In genomic region chr16:66510711-66511614, GRCh38 we compare ENCODE assay signal across 11 cellular contexts. TPM values are rescaled to one million over a fixed set of nuclear protein-coding genes. Genes with fewer than 3 reads are reported as not detected.
DNase-seq lines count a peak whose midpoint lies in the region; ATAC-seq, FAIRE-seq and TF ChIP-seq lines count a peak whose summit lies in the region.
"Had no signal": no experiment of that assay in that cellular context is flagged by ENCODE, and none has a peak within 500 bp of the region (broad histone marks: within the 10 kb centered on the region; RNA-seq: fewer than 3 reads in every experiment).

No MANE protein-coding gene starts in this region.

- DNase-seq in astrocyte (ENCODE audit: low read depth) (no peak), HepG2 (ENCODE audit: low spot score) (no peak), GM10266 (ENCODE audit: extremely low spot score) (no peak), RPMI8226 (no peak)
- no peak for DNase-seq in stimulated activated CD4-positive, alpha-beta T cell treated with anti-CD3 and anti-CD28 coated beads, Interleukin-2, amount 100 ng/mL, for 24 hours
- DNase-seq: activated gamma-delta T cell treated with Interleukin-2 at 50 U/mL for 16 hours, NCI-H2171 treated with DMSO at 0.1 percent for 48 hours had no signal

- no peak overlapping the region for H3K27ac Mint-ChIP-seq in astrocyte (ENCODE audit: unreplicated experiment)

- BruUV-seq in HepG2 (replicated peaks; lab: Mats Ljungman, UMichigan), result no TSS peak

- POLR2A ChIA-PET in HepG2 (lab: Yijun Ruan, JAX), result interaction anchor here (1.2 to 2.2 kb wide), 2 partner anchors 41 to 77 kb away, joined by 3 to 10 read pairs; partner anchors contain the start of gene CKLF

- H4K20me1 ChIP-seq in astrocyte (ENCODE audit: insufficient read depth, low read length), result no peaks in the 10 kb centered on the region
- H4K20me1 ChIP-seq in HepG2 (ENCODE audit: insufficient read depth, low read length), result no peaks in the 10 kb centered on the region

- H3K9me3 ChIP-seq in HUES48 (ENCODE audit: control insufficient read depth, insufficient read depth, low read length), result no peaks in the 10 kb centered on the region
- no peaks in the 10 kb centered on the region for H3K9me3 ChIP-seq in astrocyte (ENCODE audit: insufficient read depth, low read depth, low read length)
- H3K9me3 ChIP-seq in HepG2 (ENCODE audit: low read length), result no peaks in the 10 kb centered on the region
- H3K9me3 ChIP-seq in stomach smooth muscle (ENCODE audit: control insufficient read depth in 2 of 2, low read length in 2 of 2), result no peaks in the 10 kb centered on the region
- H3K9me3 ChIP-seq: mucosa of descending colon had no signal

- H3K36me3 ChIP-seq in HUES48 (ENCODE audit: control insufficient read depth, insufficient read depth, low read length), result no peaks in the 10 kb centered on the region
- H3K36me3 ChIP-seq in astrocyte (ENCODE audit: insufficient read depth, low read length), result no peaks in the 10 kb centered on the region
- peaks cover 3 to 5% of the 10 kb centered on the region in 2 experiments; a peak in 4 of 5 replicates for H3K36me3 ChIP-seq in HepG2 (replicated peaks in 1 of 2; ENCODE audit: control insufficient read depth in 1 of 2, insufficient read depth in 2 of 2, low read length in 2 of 2)
- peaks cover 16 to 23% of the 10 kb centered on the region in 2 donors for H3K36me3 ChIP-seq in stomach smooth muscle (ENCODE audit: control insufficient read depth in 2 of 2, insufficient read depth in 2 of 2, low read length in 2 of 2)

- no peak for TF ChIP-seq POLR2A in HepG2 (IDR thresholded peaks at IDR 0.05; ENCODE audit: insufficient read depth in 1 of 2, low read depth in 2 of 2, low read length in 2 of 2)

- TF ChIP-seq EP300 in HepG2 (IDR thresholded peaks at IDR 0.05; ENCODE audit: low read depth in 2 of 2, low read length in 2 of 2) (no peak), HepG2 (CRISPR knock-in tag; IDR thresholded peaks at IDR 0.05; ENCODE audit: borderline replicate concordance) (no peak)

- H3K27me3 ChIP-seq in HUES48 (ENCODE audit: control insufficient read depth, insufficient read depth, low read length) (no peaks in the 10 kb centered on the region), astrocyte (ENCODE audit: insufficient read depth, low read length) (no peaks in the 10 kb centered on the region), HepG2 (ENCODE audit: control insufficient read depth in 1 of 2, insufficient read depth in 2 of 2, low read length in 2 of 2) (no peaks in the 10 kb centered on the region), stomach smooth muscle (ENCODE audit: control insufficient read depth in 1 of 2, insufficient read depth in 2 of 2, low read length in 2 of 2) (no peaks in the 10 kb centered on the region)

- H3K4me3 ChIP-seq in HUES48 (ENCODE audit: low read depth, low read length) (no peak overlapping the region), astrocyte (ENCODE audit: insufficient read depth, low read depth, low read length) (no peak overlapping the region), HepG2 (replicated peaks in 1 of 3; ENCODE audit: insufficient read depth in 1 of 3, low read depth in 2 of 3, low read length in 3 of 3) (no peak overlapping the region), stomach smooth muscle (ENCODE audit: low read length in 2 of 2) (no peak overlapping the region)
- H3K4me3 ChIP-seq: mucosa of descending colon had no signal

- TF ChIP-seq CTCF in astrocyte (IDR thresholded peaks at IDR 0.05; ENCODE audit: insufficient read depth, low read depth, low read length) (no peak), HepG2 (CRISPR knock-in tag; IDR thresholded peaks at IDR 0.05) (no peak), GM10266 (IDR thresholded peaks at IDR 0.05; ENCODE audit: control insufficient read depth, insufficient read depth, low read depth, missing control alignments) (no peak)

- peak overlapping the region; percentile 93 for H3K27ac ChIP-seq in HUES48 (ENCODE audit: low read depth, low read length)
- H3K27ac ChIP-seq in astrocyte (ENCODE audit: low read depth, low read length), result peak overlapping the region; percentile 70
- no peak overlapping the region for H3K27ac ChIP-seq in HepG2 (ENCODE audit: extremely low read length, insufficient read depth, low read length)
- peak overlapping the region; percentile 18 for H3K27ac ChIP-seq in stomach smooth muscle (ENCODE audit: low read length)

- no peaks in the 10 kb centered on the region for H3K9me3 Mint-ChIP-seq in astrocyte (ENCODE audit: unreplicated experiment)

- intact Hi-C loops in HepG2 (cut with micrococcal nuclease; ENCODE audit: unreplicated experiment), result no loop called here

- no peak for TF ChIP-seq RAD21 in HepG2 (CRISPR knock-in tag; IDR thresholded peaks at IDR 0.05)

- CTCF ChIA-PET in HepG2 (lab: Yijun Ruan, JAX; ENCODE audit: low intra/inter-chr PET ratio, low total read pairs), result no interaction called here

- H3K4me1 Mint-ChIP-seq in astrocyte (ENCODE audit: low read depth, unreplicated experiment), result peaks cover 22% of the 10 kb centered on the region

- in situ Hi-C loops in HepG2 (cut with HindIII; ENCODE audit: extremely low pct_ligation_motif_present, low pct_unique_long_range_greater_than_20kb), result no loop called here

- FAIRE-seq in astrocyte (lab: Jason Lieb, UNC) (no peak), HepG2 (lab: Jason Lieb, UNC) (no peak)

- H3K4me1 ChIP-seq in HUES48 (ENCODE audit: control insufficient read depth, insufficient read depth, low read length), result peaks cover 34% of the 10 kb centered on the region
- H3K4me1 ChIP-seq in astrocyte (ENCODE audit: insufficient read depth, low read length), result peaks cover 45% of the 10 kb centered on the region
- peaks cover 40% of the 10 kb centered on the region for H3K4me1 ChIP-seq in HepG2 (ENCODE audit: insufficient read depth, low read length)
- peaks cover 29% of the 10 kb centered on the region for H3K4me1 ChIP-seq in stomach smooth muscle (ENCODE audit: control insufficient read depth, insufficient read depth, low read length)

- H3K79me2 ChIP-seq in astrocyte (ENCODE audit: insufficient read depth, low read length) (no peaks in the 10 kb centered on the region), HepG2 (ENCODE audit: insufficient read depth, low read length) (no peaks in the 10 kb centered on the region)

- H3K4me3 Mint-ChIP-seq in astrocyte (ENCODE audit: unreplicated experiment), result no peak overlapping the region

- H3K4me2 ChIP-seq in astrocyte (ENCODE audit: low read length), result peak overlapping the region; percentile 72
- no peak overlapping the region for H3K4me2 ChIP-seq in HepG2 (ENCODE audit: low read depth, low read length)

- H2AFZ ChIP-seq in astrocyte (ENCODE audit: low read depth, low read length) (no peak overlapping the region), HepG2 (ENCODE audit: low read length) (no peak overlapping the region)

- no peak for ATAC-seq in HepG2
- no peak for ATAC-seq in HG02610 (IDR thresholded peaks at IDR 0.05; ENCODE audit: unreplicated experiment)
- ATAC-seq: mucosa of descending colon had no signal

- 0 out of 2 replicates have a peak overlapping the region, but pooled peaks have one; percentile 16 for H3K9ac ChIP-seq in HUES48 (ENCODE audit: low read depth, low read length)
- H3K9ac ChIP-seq in astrocyte (ENCODE audit: low read length), result peak overlapping the region; percentile 32
- H3K9ac ChIP-seq in HepG2 (ENCODE audit: insufficient read depth, low read depth, low read length), result no peak overlapping the region
- no peak overlapping the region for H3K9ac ChIP-seq in stomach smooth muscle (ENCODE audit: low read length in 2 of 2)

- H3K36me3 Mint-ChIP-seq in astrocyte (ENCODE audit: low read depth, unreplicated experiment), result no peaks in the 10 kb centered on the region

- peaks cover 2% of the 10 kb centered on the region for H3K27me3 Mint-ChIP-seq in astrocyte (ENCODE audit: low read depth, unreplicated experiment)

- WGBS in HepG2 (ENCODE audit: low lambda C conversion rate), result 96% methylated on average over 13 of the region's 13 CpGs

RNA-seq across cellular contexts. Expression of gene TK2, which starts 39.0 kb away (rescaled TPM):
- 12.4 and 16.5 TPM in 2 replicates for total RNA-seq in astrocyte
- total RNA-seq in HepG2 (2016; rRNA removed; fragmentation: Illumina TruSeq; extraction: Trizol), result 18.7 and 19.0 TPM in 2 replicates
- total RNA-seq in HepG2 (2016; cell fraction: cytosol; rRNA removed; fragmentation: Illumina TruSeq; extraction: Trizol; ENCODE audit: low read depth), result 6.7 and 7.1 TPM in 2 replicates
- 18.5 and 19.5 TPM in 2 replicates for total RNA-seq in HepG2 (2016; cell fraction: insoluble cytoplasmic fraction; rRNA removed; fragmentation: Illumina TruSeq; extraction: Trizol)
- 12.7 and 13.2 TPM in 2 replicates for total RNA-seq in HepG2 (2016; cell fraction: membrane; rRNA removed; fragmentation: Illumina TruSeq; extraction: Trizol)
- total RNA-seq in HepG2 (2016; cell fraction: nucleus; rRNA removed; fragmentation: Illumina TruSeq; extraction: Trizol), result 24.4 and 27.5 TPM in 2 replicates
- polyA plus RNA-seq in HepG2 (2011; rRNA removed), result 21.0 and 30.8 TPM in 2 replicates
- polyA plus RNA-seq in HepG2 (2011; cell fraction: cytosol; rRNA removed), result 10.3 and 11.7 TPM in 2 replicates
- polyA plus RNA-seq in HepG2 (2011; cell fraction: nucleus; rRNA removed), result 74.0 and 103 TPM in 2 replicates
- 12.9 and 15.4 TPM in 2 replicates for polyA plus RNA-seq in HepG2 (2012)
- polyA plus RNA-seq in HepG2 (2016; cell fraction: cytosol; fragmentation: Illumina TruSeq; extraction: Trizol; ENCODE audit: low read depth), result 3.7 and 4.7 TPM in 2 replicates
- polyA plus RNA-seq in HepG2 (2016; cell fraction: insoluble cytoplasmic fraction; fragmentation: Illumina TruSeq; extraction: Trizol; ENCODE audit: low read depth), result 15.5 and 18.0 TPM in 2 replicates
- polyA plus RNA-seq in HepG2 (2016; cell fraction: membrane; fragmentation: Illumina TruSeq; extraction: Trizol; ENCODE audit: low read depth), result 7.7 and 9.3 TPM in 2 replicates
- polyA plus RNA-seq in HepG2 (2016; cell fraction: nucleus; fragmentation: Illumina TruSeq; extraction: Trizol; ENCODE audit: insufficient read depth, low read depth), result 34.2 and 36.3 TPM in 2 replicates
- polyA minus RNA-seq in HepG2 (2011; rRNA and poly(A)+ RNA removed; ENCODE audit: low replicate concordance), result 27.6 and 35.2 TPM in 2 replicates
- 6.0 and 6.2 TPM in 2 replicates for polyA minus RNA-seq in HepG2 (2011; cell fraction: cytosol; rRNA and poly(A)+ RNA removed)
- polyA minus RNA-seq in HepG2 (2011; cell fraction: nucleus; rRNA and poly(A)+ RNA removed), result 23.8 and 26.7 TPM in 2 replicates

RNA-seq across cellular contexts. Expression of gene CKLF, which starts 41.4 kb away (rescaled TPM):
- total RNA-seq in astrocyte, result 24.5 and 27.9 TPM in 2 replicates
- 83.0 and 120 TPM in 2 replicates for total RNA-seq in HepG2 (2016; rRNA removed; fragmentation: Illumina TruSeq; extraction: Trizol)
- total RNA-seq in HepG2 (2016; cell fraction: cytosol; rRNA removed; fragmentation: Illumina TruSeq; extraction: Trizol; ENCODE audit: low read depth), result 262 and 384 TPM in 2 replicates
- 80.2 and 129 TPM in 2 replicates for total RNA-seq in HepG2 (2016; cell fraction: insoluble cytoplasmic fraction; rRNA removed; fragmentation: Illumina TruSeq; extraction: Trizol)
- 165 and 224 TPM in 2 replicates for total RNA-seq in HepG2 (2016; cell fraction: membrane; rRNA removed; fragmentation: Illumina TruSeq; extraction: Trizol)
- total RNA-seq in HepG2 (2016; cell fraction: nucleus; rRNA removed; fragmentation: Illumina TruSeq; extraction: Trizol), result 56.6 and 61.7 TPM in 2 replicates
- 152 and 167 TPM in 2 replicates for polyA plus RNA-seq in HepG2 (2011; rRNA removed)
- polyA plus RNA-seq in HepG2 (2011; cell fraction: cytosol; rRNA removed), result 201 and 220 TPM in 2 replicates
- polyA plus RNA-seq in HepG2 (2011; cell fraction: nucleus; rRNA removed), result 45.6 and 74.1 TPM in 2 replicates
- 78.5 and 108 TPM in 2 replicates for polyA plus RNA-seq in HepG2 (2012)
- polyA plus RNA-seq in HepG2 (2016; cell fraction: cytosol; fragmentation: Illumina TruSeq; extraction: Trizol; ENCODE audit: low read depth), result 345 and 456 TPM in 2 replicates
- polyA plus RNA-seq in HepG2 (2016; cell fraction: insoluble cytoplasmic fraction; fragmentation: Illumina TruSeq; extraction: Trizol; ENCODE audit: low read depth), result 86.2 and 89.6 TPM in 2 replicates
- 169 and 229 TPM in 2 replicates for polyA plus RNA-seq in HepG2 (2016; cell fraction: membrane; fragmentation: Illumina TruSeq; extraction: Trizol; ENCODE audit: low read depth)
- polyA plus RNA-seq in HepG2 (2016; cell fraction: nucleus; fragmentation: Illumina TruSeq; extraction: Trizol; ENCODE audit: insufficient read depth, low read depth), result 90.2 and 116 TPM in 2 replicates
- polyA minus RNA-seq in HepG2 (2011; rRNA and poly(A)+ RNA removed; ENCODE audit: low replicate concordance), result 41.9 and 49.9 TPM in 2 replicates
- polyA minus RNA-seq in HepG2 (2011; cell fraction: cytosol; rRNA and poly(A)+ RNA removed), result 32.4 and 34.8 TPM in 2 replicates
- 23.4 and 35.9 TPM in 2 replicates for polyA minus RNA-seq in HepG2 (2011; cell fraction: nucleus; rRNA and poly(A)+ RNA removed)

RNA-seq across cellular contexts. Expression of gene CMTM1, which starts 55.3 kb away (rescaled TPM):
- total RNA-seq in astrocyte (2.7 and 6.4 TPM in 2 replicates), HepG2 (2016; rRNA removed; fragmentation: Illumina TruSeq; extraction: Trizol) (1.7 and 1.9 TPM in 2 replicates)
- total RNA-seq in HepG2 (2016; cell fraction: cytosol; rRNA removed; fragmentation: Illumina TruSeq; extraction: Trizol; ENCODE audit: low read depth), result 0.30 TPM in 1 of 2 replicates, not detected in the other
- 2.0 TPM in 2 replicates for total RNA-seq in HepG2 (2016; cell fraction: insoluble cytoplasmic fraction; rRNA removed; fragmentation: Illumina TruSeq; extraction: Trizol)
- total RNA-seq in HepG2 (2016; cell fraction: membrane; rRNA removed; fragmentation: Illumina TruSeq; extraction: Trizol), result 0.77 and 0.93 TPM in 2 replicates
- total RNA-seq in HepG2 (2016; cell fraction: nucleus; rRNA removed; fragmentation: Illumina TruSeq; extraction: Trizol), result 1.3 and 1.6 TPM in 2 replicates
- 2.9 and 3.0 TPM in 2 replicates for polyA plus RNA-seq in HepG2 (2011; rRNA removed)
- 2.0 and 3.6 TPM in 2 replicates for polyA plus RNA-seq in HepG2 (2011; cell fraction: cytosol; rRNA removed)
- 3.5 and 4.0 TPM in 2 replicates for polyA plus RNA-seq in HepG2 (2011; cell fraction: nucleus; rRNA removed)
- polyA plus RNA-seq in HepG2 (2012), result 2.3 and 2.4 TPM in 2 replicates
- polyA plus RNA-seq in HepG2 (2016; cell fraction: cytosol; fragmentation: Illumina TruSeq; extraction: Trizol; ENCODE audit: low read depth), result 0.19 TPM in 1 of 2 replicates, not detected in the other
- 1.5 and 2.0 TPM in 2 replicates for polyA plus RNA-seq in HepG2 (2016; cell fraction: insoluble cytoplasmic fraction; fragmentation: Illumina TruSeq; extraction: Trizol; ENCODE audit: low read depth)
- 0.64 and 0.72 TPM in 2 replicates for polyA plus RNA-seq in HepG2 (2016; cell fraction: membrane; fragmentation: Illumina TruSeq; extraction: Trizol; ENCODE audit: low read depth)
- polyA plus RNA-seq in HepG2 (2016; cell fraction: nucleus; fragmentation: Illumina TruSeq; extraction: Trizol; ENCODE audit: insufficient read depth, low read depth), result 2.1 TPM in 2 replicates
- 2.2 and 5.1 TPM in 2 replicates for polyA minus RNA-seq in HepG2 (2011; rRNA and poly(A)+ RNA removed; ENCODE audit: low replicate concordance)
- 2.7 and 3.4 TPM in 2 replicates for polyA minus RNA-seq in HepG2 (2011; cell fraction: cytosol; rRNA and poly(A)+ RNA removed)
- polyA minus RNA-seq in HepG2 (2011; cell fraction: nucleus; rRNA and poly(A)+ RNA removed), result 3.2 and 6.3 TPM in 2 replicates

Comparison
In these comparisons a context has a peak if more than half of its experiments do, and no peak if none do; other contexts are left out.
1. H3K9ac ChIP-seq: peak in HUES48 (single experiment) and astrocyte (single experiment); none in HepG2 (single experiment) and stomach smooth muscle (0 of 2).